ENCODE assay signal across 1 cellular context in the genomic region with DNA sequence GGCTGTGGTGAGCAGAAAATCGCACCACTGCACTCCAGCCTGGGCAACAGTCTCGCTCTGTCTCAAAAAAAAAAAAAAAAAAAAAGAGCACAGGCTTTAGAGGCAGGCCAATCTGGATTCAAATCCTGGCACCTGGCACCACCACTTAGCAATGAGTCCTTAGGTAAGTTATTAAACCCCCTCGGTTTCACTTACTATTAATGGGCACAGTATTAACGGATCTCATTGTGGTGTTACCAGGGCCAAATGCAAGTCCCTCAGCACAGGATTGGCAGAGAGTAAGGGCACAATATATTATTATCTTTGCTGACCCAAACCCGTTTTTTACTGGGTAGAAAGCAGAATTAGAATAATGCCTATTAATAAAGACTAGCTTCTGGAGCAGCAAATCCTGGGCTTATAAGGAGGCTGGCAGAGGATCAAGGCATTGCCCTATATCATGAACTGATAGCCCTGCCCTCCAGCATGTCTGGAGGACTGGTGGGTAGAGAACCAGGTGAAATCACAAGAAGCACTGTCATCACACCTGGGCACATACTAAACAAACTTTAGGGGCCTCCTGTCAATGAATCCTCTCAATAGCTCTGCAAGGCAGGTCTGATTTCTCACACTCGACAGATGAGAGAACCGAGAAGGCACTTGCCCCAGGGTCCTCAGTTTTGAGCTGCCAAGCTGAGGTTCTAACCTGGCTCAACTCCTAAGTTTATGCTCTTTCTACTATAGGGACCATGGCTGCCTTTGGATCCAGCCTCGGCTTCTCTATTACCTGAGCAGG.
TF ChIP-seq lines count a peak whose summit lies in the region.

No MANE protein-coding gene starts in this region.

TF ChIP-seq in HepG2, 621 proteins besides CTCF, POLR2A, EP300 and RAD21:
- TF ChIP-seq SMAD9 (CRISPR knock-in tag; IDR thresholded peaks at IDR 0.05): no peak
- no peak for TF ChIP-seq ATM (IDR thresholded peaks at IDR 0.05; ENCODE audit: borderline replicate concordance)
- no peak for TF ChIP-seq YEATS4 (CRISPR knock-in tag; IDR thresholded peaks at IDR 0.05; ENCODE audit: borderline replicate concordance)
- no peak for TF ChIP-seq SCMH1 (CRISPR knock-in tag; IDR thresholded peaks at IDR 0.05; ENCODE audit: borderline replicate concordance)
- TF ChIP-seq ZNF777 (CRISPR knock-in tag; IDR thresholded peaks at IDR 0.05): no peak
- TF ChIP-seq RFX1 (IDR thresholded peaks at IDR 0.05): no peak
- TF ChIP-seq, protein P1, sequence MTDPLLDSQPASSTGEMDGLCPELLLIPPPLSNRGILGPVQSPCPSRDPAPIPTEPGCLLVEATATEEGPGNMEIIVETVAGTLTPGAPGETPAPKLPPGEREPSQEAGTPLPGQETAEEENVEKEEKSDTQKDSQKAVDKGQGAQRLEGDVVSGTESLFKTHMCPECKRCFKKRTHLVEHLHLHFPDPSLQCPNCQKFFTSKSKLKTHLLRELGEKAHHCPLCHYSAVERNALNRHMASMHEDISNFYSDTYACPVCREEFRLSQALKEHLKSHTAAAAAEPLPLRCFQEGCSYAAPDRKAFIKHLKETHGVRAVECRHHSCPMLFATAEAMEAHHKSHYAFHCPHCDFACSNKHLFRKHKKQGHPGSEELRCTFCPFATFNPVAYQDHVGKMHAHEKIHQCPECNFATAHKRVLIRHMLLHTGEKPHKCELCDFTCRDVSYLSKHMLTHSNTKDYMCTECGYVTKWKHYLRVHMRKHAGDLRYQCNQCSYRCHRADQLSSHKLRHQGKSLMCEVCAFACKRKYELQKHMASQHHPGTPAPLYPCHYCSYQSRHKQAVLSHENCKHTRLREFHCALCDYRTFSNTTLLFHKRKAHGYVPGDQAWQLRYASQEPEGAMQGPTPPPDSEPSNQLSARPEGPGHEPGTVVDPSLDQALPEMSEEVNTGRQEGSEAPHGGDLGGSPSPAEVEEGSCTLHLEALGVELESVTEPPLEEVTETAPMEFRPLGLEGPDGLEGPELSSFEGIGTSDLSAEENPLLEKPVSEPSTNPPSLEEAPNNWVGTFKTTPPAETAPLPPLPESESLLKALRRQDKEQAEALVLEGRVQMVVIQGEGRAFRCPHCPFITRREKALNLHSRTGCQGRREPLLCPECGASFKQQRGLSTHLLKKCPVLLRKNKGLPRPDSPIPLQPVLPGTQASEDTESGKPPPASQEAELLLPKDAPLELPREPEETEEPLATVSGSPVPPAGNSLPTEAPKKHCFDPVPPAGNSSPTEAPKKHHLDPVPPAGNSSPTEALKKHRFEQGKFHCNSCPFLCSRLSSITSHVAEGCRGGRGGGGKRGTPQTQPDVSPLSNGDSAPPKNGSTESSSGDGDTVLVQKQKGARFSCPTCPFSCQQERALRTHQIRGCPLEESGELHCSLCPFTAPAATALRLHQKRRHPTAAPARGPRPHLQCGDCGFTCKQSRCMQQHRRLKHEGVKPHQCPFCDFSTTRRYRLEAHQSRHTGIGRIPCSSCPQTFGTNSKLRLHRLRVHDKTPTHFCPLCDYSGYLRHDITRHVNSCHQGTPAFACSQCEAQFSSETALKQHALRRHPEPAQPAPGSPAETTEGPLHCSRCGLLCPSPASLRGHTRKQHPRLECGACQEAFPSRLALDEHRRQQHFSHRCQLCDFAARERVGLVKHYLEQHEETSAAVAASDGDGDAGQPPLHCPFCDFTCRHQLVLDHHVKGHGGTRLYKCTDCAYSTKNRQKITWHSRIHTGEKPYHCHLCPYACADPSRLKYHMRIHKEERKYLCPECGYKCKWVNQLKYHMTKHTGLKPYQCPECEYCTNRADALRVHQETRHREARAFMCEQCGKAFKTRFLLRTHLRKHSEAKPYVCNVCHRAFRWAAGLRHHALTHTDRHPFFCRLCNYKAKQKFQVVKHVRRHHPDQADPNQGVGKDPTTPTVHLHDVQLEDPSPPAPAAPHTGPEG (CRISPR knock-in tag; IDR thresholded peaks at IDR 0.05): no peak
- no peak for TF ChIP-seq ZNF230 (CRISPR knock-in tag; IDR thresholded peaks at IDR 0.05)
- TF ChIP-seq, protein P2, sequence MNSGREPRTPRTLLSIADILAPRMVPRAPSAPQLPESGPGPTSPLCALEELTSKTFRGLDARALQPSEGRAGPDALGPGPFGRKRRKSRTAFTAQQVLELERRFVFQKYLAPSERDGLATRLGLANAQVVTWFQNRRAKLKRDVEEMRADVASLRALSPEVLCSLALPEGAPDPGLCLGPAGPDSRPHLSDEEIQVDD (CRISPR knock-in tag; IDR thresholded peaks at IDR 0.05; ENCODE audit: borderline replicate concordance): no peak
- no peak for TF ChIP-seq FOXP1 (IDR thresholded peaks at IDR 0.05)
- TF ChIP-seq FOXP1 (CRISPR knock-in tag; IDR thresholded peaks at IDR 0.05): no peak
- TF ChIP-seq, protein P3, sequence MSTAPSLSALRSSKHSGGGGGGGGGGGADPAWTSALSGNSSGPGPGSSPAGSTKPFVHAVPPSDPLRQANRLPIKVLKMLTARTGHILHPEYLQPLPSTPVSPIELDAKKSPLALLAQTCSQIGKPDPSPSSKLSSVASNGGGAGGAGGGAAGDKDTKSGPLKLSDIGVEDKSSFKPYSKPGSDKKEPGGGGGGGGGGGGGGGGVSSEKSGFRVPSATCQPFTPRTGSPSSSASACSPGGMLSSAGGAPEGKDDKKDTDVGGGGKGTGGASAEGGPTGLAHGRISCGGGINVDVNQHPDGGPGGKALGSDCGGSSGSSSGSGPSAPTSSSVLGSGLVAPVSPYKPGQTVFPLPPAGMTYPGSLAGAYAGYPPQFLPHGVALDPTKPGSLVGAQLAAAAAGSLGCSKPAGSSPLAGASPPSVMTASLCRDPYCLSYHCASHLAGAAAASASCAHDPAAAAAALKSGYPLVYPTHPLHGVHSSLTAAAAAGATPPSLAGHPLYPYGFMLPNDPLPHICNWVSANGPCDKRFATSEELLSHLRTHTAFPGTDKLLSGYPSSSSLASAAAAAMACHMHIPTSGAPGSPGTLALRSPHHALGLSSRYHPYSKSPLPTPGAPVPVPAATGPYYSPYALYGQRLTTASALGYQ (CRISPR knock-in tag; IDR thresholded peaks at IDR 0.05): no peak
- TF ChIP-seq ZNF775 (CRISPR knock-in tag; IDR thresholded peaks at IDR 0.05; ENCODE audit: borderline replicate concordance): no peak
- no peak for TF ChIP-seq MAFF (IDR thresholded peaks at IDR 0.05; ENCODE audit: low read depth, low read length)
- no peak for TF ChIP-seq GLI4 (CRISPR knock-in tag; IDR thresholded peaks at IDR 0.05; ENCODE audit: borderline replicate concordance)
- TF ChIP-seq TSC22D2 (CRISPR knock-in tag; IDR thresholded peaks at IDR 0.05; ENCODE audit: borderline replicate concordance): no peak
- no peak for TF ChIP-seq ZNF883 (CRISPR knock-in tag; IDR thresholded peaks at IDR 0.05; ENCODE audit: not compliant biosample characterization)
- TF ChIP-seq, protein P4, sequence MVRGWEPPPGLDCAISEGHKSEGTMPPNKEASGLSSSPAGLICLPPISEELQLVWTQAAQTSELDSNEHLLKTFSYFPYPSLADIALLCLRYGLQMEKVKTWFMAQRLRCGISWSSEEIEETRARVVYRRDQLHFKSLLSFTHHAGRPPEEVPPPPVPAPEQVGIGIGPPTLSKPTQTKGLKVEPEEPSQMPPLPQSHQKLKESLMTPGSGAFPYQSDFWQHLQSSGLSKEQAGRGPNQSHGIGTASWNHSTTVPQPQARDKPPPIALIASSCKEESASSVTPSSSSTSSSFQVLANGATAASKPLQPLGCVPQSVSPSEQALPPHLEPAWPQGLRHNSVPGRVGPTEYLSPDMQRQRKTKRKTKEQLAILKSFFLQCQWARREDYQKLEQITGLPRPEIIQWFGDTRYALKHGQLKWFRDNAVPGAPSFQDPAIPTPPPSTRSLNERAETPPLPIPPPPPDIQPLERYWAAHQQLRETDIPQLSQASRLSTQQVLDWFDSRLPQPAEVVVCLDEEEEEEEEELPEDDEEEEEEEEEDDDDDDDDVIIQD (CRISPR knock-in tag; IDR thresholded peaks at IDR 0.05; ENCODE audit: low read depth): no peak
- TF ChIP-seq, protein P5, sequence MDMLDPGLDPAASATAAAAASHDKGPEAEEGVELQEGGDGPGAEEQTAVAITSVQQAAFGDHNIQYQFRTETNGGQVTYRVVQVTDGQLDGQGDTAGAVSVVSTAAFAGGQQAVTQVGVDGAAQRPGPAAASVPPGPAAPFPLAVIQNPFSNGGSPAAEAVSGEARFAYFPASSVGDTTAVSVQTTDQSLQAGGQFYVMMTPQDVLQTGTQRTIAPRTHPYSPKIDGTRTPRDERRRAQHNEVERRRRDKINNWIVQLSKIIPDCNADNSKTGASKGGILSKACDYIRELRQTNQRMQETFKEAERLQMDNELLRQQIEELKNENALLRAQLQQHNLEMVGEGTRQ (IDR thresholded peaks at IDR 0.05; ENCODE audit: low read depth, low read length): no peak
- TF ChIP-seq, protein P5 (CRISPR knock-in tag; IDR thresholded peaks at IDR 0.05; ENCODE audit: borderline replicate concordance): no peak
- TF ChIP-seq ZNF430 (CRISPR knock-in tag; IDR thresholded peaks at IDR 0.05): no peak
